Comparison of ENCODE assay signal across 22 cellular contexts in the genomic region with DNA sequence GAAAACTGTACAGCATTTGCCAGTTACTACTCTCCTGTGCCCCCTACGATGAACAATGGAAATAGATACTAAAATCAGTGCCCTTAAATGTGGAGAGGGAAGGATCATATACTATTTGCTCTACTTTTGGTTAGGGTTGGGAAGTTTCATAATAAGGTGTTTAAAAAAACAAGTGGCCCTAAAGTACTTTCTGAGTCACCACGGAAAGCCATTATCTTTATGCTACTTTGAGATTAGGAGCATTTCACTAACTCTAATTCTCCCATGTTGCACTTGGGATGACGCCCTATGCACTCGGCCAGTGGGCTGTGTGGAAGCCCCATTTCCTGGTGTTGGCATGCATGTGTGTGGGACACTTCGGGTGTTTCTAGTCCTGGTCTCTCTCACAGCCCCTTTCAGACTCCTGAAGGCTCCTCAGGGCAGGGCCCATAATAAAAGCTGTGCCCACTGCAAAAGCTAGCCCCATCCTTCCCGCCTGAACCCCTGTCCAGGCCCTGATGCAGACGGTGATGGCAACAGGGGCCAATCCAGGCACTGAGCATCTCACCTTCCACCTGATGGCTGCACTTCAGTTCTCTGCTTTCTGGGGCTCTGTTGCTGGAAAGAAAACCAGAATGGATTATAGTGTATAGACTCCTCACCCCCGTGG. TPM values are rescaled to one million over a fixed set of nuclear protein-coding genes. Genes with fewer than 3 reads are reported as not detected.
DNase-seq lines count a peak whose midpoint lies in the region; ATAC-seq and TF ChIP-seq lines count a peak whose summit lies in the region.
"Had no signal": no experiment of that assay in that cellular context is flagged by ENCODE, and none has a peak within 500 bp of the region (broad histone marks: within the 10 kb centered on the region; RNA-seq: fewer than 3 reads in every experiment).

No MANE protein-coding gene starts in this region.

- no peak overlapping the region for H2AFZ ChIP-seq in hepatocyte

- no peaks in the 10 kb centered on the region for H3K4me1 ChIP-seq in RWPE2 (ENCODE audit: insufficient read depth, poor library complexity, severe bottlenecking)
- H3K4me1 ChIP-seq in hepatocyte (ENCODE audit: insufficient read depth): peaks cover under 1% of the 10 kb centered on the region
- H3K4me1 ChIP-seq: vagina had no signal

- DNase-seq in cardiac septum (ENCODE audit: low spot score) (peak; percentile 24), left ventricle myocardium superior (no peak), RWPE2 (ENCODE audit: low spot score) (peak; percentile 28), hepatocyte (ENCODE audit: low spot score) (no peak), type B pancreatic cell (ENCODE audit: extremely low spot score, unreplicated experiment) (peak; percentile 50), NCI-H345 (lab: John Stamatoyannopoulos, UW) (no peak)
- DNase-seq: activated naive CD4-positive, alpha-beta T cell; CD4-positive, alpha-beta memory T cell; cortex of kidney; DMS 273 treated with DMSO at 0.1 percent for 48 hours; NCI-H1694; NCI-H2171 treated with DMSO at 0.1 percent for 48 hours; NCI-H69; T-helper 9 cell had no signal

- H3K4me3 ChIP-seq in RWPE2 (ENCODE audit: severe bottlenecking) (no peak overlapping the region), hepatocyte (no peak overlapping the region)
- H3K4me3 ChIP-seq: adrenal gland, suprapubic skin, vagina had no signal

- H3K27ac Mint-ChIP-seq in type B pancreatic cell: no peak overlapping the region
- H3K27ac Mint-ChIP-seq: CD4-positive, alpha-beta memory T cell had no signal

- H3K27me3 ChIP-seq in RWPE2 (ENCODE audit: insufficient read depth, poor library complexity, severe bottlenecking) (no peaks in the 10 kb centered on the region), hepatocyte (no peaks in the 10 kb centered on the region)
- H3K27me3 ChIP-seq: adrenal gland, suprapubic skin, vagina had no signal

- no peaks in the 10 kb centered on the region for H3K9me2 ChIP-seq in hepatocyte (replicated peaks; ENCODE audit: insufficient read depth)

- H3K79me2 ChIP-seq in hepatocyte: no peaks in the 10 kb centered on the region

- H3K4me2 ChIP-seq in hepatocyte: no peak overlapping the region

- H3K4me1 Mint-ChIP-seq in type B pancreatic cell (ENCODE audit: unreplicated experiment): no peaks in the 10 kb centered on the region

- H3K36me3 ChIP-seq in RWPE2 (ENCODE audit: low read depth) (no peaks in the 10 kb centered on the region), hepatocyte (replicated peaks; ENCODE audit: insufficient read depth, low read depth) (no peaks in the 10 kb centered on the region)
- H3K36me3 ChIP-seq: suprapubic skin, vagina had no signal

- intact Hi-C loops in cardiac septum (cut with DNase I): no loop called here
- intact Hi-C loops in left ventricle myocardium superior (cut with micrococcal nuclease): no loop called here

- H3K27me3 Mint-ChIP-seq in type B pancreatic cell: peaks cover 14% of the 10 kb centered on the region

- no peaks in the 10 kb centered on the region for H4K20me1 ChIP-seq in hepatocyte (ENCODE audit: insufficient read depth, poor library complexity, severe bottlenecking)

- WGBS in hepatocyte (ENCODE audit: low lambda C conversion rate, missing lambda C conversion rate): 82% methylated on average over 8 of the region's 8 CpGs

- H3K9me3 ChIP-seq in RWPE2 (ENCODE audit: severe bottlenecking): no peaks in the 10 kb centered on the region
- no peaks in the 10 kb centered on the region for H3K9me3 ChIP-seq in hepatocyte (ENCODE audit: low read depth)
- H3K9me3 ChIP-seq: adrenal gland, suprapubic skin, vagina had no signal

- H3K27ac ChIP-seq in RWPE2 (ENCODE audit: poor library complexity, severe bottlenecking) (no peak overlapping the region), hepatocyte (peak overlapping the region; percentile 17)
- H3K27ac ChIP-seq: adrenal gland, suprapubic skin, vagina had no signal

- ATAC-seq in left ventricle myocardium superior: no peak
- ATAC-seq in RWPE2 (ENCODE audit: low read depth): no peak
- no peak for ATAC-seq in HG03460 (IDR thresholded peaks at IDR 0.05; ENCODE audit: unreplicated experiment)
- ATAC-seq: Right ventricle myocardium inferior had no signal

- H3K9me3 Mint-ChIP-seq in type B pancreatic cell: no peaks in the 10 kb centered on the region
- H3K9me3 Mint-ChIP-seq: IgD-negative memory B cell had no signal

- no peaks in the 10 kb centered on the region for H3K36me3 Mint-ChIP-seq in type B pancreatic cell
- H3K36me3 Mint-ChIP-seq: CD4-positive, alpha-beta memory T cell; IgD-negative memory B cell had no signal

- TF ChIP-seq CTCF in RWPE2 (IDR thresholded peaks at IDR 0.05; ENCODE audit: poor library complexity, severe bottlenecking) (no peak), hepatocyte (IDR thresholded peaks at IDR 0.05; ENCODE audit: poor library complexity) (no peak), type B pancreatic cell (conservative IDR thresholded peaks at IDR 0.05) (no peak)

- no peak overlapping the region for H3K4me3 Mint-ChIP-seq in type B pancreatic cell
- H3K4me3 Mint-ChIP-seq: CD4-positive, alpha-beta memory T cell had no signal

RNA-seq across cellular contexts. Expression of a gene that starts 14.8 kb away (rescaled TPM):
- total RNA-seq in cardiac septum (1.6 TPM), left ventricle myocardium superior (1.4 TPM), hepatocyte (72.7 and 100 TPM in 2 replicates), type B pancreatic cell (ENCODE audit: low replicate concordance) (40.8 and 57.5 TPM in 2 replicates)
- 93.8 and 97.7 TPM in 2 replicates for polyA plus RNA-seq in hepatocyte
- total RNA-seq: suprapubic skin had no signal
- polyA plus RNA-seq: IgD-negative memory B cell had no signal

RNA-seq across cellular contexts. Expression of a gene that starts 37.1 kb away (rescaled TPM):
- 28.0 TPM for total RNA-seq in cardiac septum
- total RNA-seq in left ventricle myocardium superior: 35.4 TPM
- total RNA-seq in hepatocyte: 19.5 and 28.3 TPM in 2 replicates
- polyA plus RNA-seq in hepatocyte: 56.9 and 68.2 TPM in 2 replicates
- total RNA-seq in type B pancreatic cell (ENCODE audit: low replicate concordance): 22.9 and 66.6 TPM in 2 replicates
- total RNA-seq: CD4-positive, alpha-beta memory T cell had no signal
- polyA plus RNA-seq: IgD-negative memory B cell had no signal

RNA-seq across cellular contexts. Expression of a gene that starts 42.3 kb away (rescaled TPM):
- total RNA-seq in cardiac septum: 1.2 TPM
- total RNA-seq in left ventricle myocardium superior: 1.2 TPM
- 2.6 and 3.2 TPM in 2 replicates for total RNA-seq in hepatocyte
- polyA plus RNA-seq in hepatocyte: 0.46 and 1.1 TPM in 2 replicates
- total RNA-seq in type B pancreatic cell (ENCODE audit: low replicate concordance): 5.8 and 9.8 TPM in 2 replicates
- total RNA-seq: fibroblast of lung, glomerular endothelial cell had no signal
- polyA plus RNA-seq: CD4-positive, alpha-beta memory T cell; fibroblast of lung; IgD-negative memory B cell had no signal

Comparison
In these comparisons a context has a peak if more than half of its experiments do, and no peak if none do; other contexts are left out.
1. DNase-seq: peak in cardiac septum (single experiment), RWPE2 (single experiment) and type B pancreatic cell (single experiment); none in left ventricle myocardium superior (single experiment), hepatocyte (single experiment) and NCI-H345 (single experiment).
2. RNA of a gene that starts 14.8 kb away (total RNA-seq): 72.7 to 100 TPM in hepatocyte and 40.8 to 57.5 TPM in type B pancreatic cell; 1.6 TPM in cardiac septum (single experiment) and 1.4 TPM in left ventricle myocardium superior (single experiment); every median in the first group is over 10 times any median in the second.